9 cellular contexts compared by ENCODE assay signal in genomic region chr22:38569181-38569971, GRCh38. TPM values are rescaled to one million over a fixed set of nuclear protein-coding genes. Genes with fewer than 3 reads are reported as not detected.
DNase-seq lines count a peak whose midpoint lies in the region; ATAC-seq, FAIRE-seq and TF ChIP-seq lines count a peak whose summit lies in the region.
"Had no signal": no experiment of that assay in that cellular context is flagged by ENCODE, and none has a peak within 500 bp of the region (broad histone marks: within the 10 kb centered on the region; RNA-seq: fewer than 3 reads in every experiment).

No MANE protein-coding gene starts in this region.

- TF ChIP-seq CTCF in body of pancreas (IDR thresholded peaks at IDR 0.05) (no peak), HepG2 (CRISPR knock-in tag; IDR thresholded peaks at IDR 0.05) (no peak), testis (IDR thresholded peaks at IDR 0.05) (no peak)

- H3K4me2 ChIP-seq in HepG2 (ENCODE audit: low read depth, low read length): peak overlapping the region; percentile 41

- H2AFZ ChIP-seq in HepG2 (ENCODE audit: low read length): no peak overlapping the region

- H3K79me2 ChIP-seq in HepG2 (ENCODE audit: insufficient read depth, low read length): no peaks in the 10 kb centered on the region

- CTCF ChIA-PET in HepG2 (lab: Yijun Ruan, JAX; ENCODE audit: low intra/inter-chr PET ratio, low total read pairs): no interaction called here

- WGBS in body of pancreas, 2 donors: 29 to 52% methylated on average over 17 to 32 of the region's 32 CpGs
- WGBS in HepG2 (ENCODE audit: low lambda C conversion rate): 88% methylated on average over 32 of the region's 32 CpGs
- 22 to 40% methylated on average over 29 to 32 of the region's 32 CpGs for WGBS in testis, 2 donors

- TF ChIP-seq RAD21 in HepG2 (CRISPR knock-in tag; IDR thresholded peaks at IDR 0.05): no peak

- H4K20me1 ChIP-seq in HepG2 (ENCODE audit: insufficient read depth, low read length): no peaks in the 10 kb centered on the region

- FAIRE-seq in HepG2 (lab: Jason Lieb, UNC): no peak

- TF ChIP-seq POLR2A in body of pancreas (IDR thresholded peaks at IDR 0.05) (no peak), HepG2 (IDR thresholded peaks at IDR 0.05; ENCODE audit: insufficient read depth in 1 of 2, low read depth in 2 of 2, low read length in 2 of 2) (no peak), testis (IDR thresholded peaks at IDR 0.05) (no peak)

- H3K9ac ChIP-seq in HepG2 (ENCODE audit: insufficient read depth, low read depth, low read length): peak overlapping the region; percentile 36; the same call in 1 of the 2 replicates

- no peaks in the 10 kb centered on the region for H3K27me3 ChIP-seq in body of pancreas
- no peaks in the 10 kb centered on the region for H3K27me3 ChIP-seq in HepG2 (ENCODE audit: control insufficient read depth in 1 of 2, insufficient read depth in 2 of 2, low read length in 2 of 2)
- no peaks in the 10 kb centered on the region for H3K27me3 ChIP-seq in testis
- no peaks in the 10 kb centered on the region for H3K27me3 ChIP-seq in SJCRH30

- peak overlapping the region in 2 of 4 donors; percentile 32 to 36 for H3K27ac ChIP-seq in body of pancreas
- H3K27ac ChIP-seq in HepG2 (ENCODE audit: extremely low read length, insufficient read depth, low read length): no peak overlapping the region
- peak overlapping the region; percentile 74 to 84 for H3K27ac ChIP-seq in testis
- no peak overlapping the region for H3K27ac ChIP-seq in SJCRH30

- H3K4me1 ChIP-seq in body of pancreas: peaks cover 14% of the 10 kb centered on the region
- H3K4me1 ChIP-seq in HepG2 (ENCODE audit: insufficient read depth, low read length): peaks cover 13% of the 10 kb centered on the region
- H3K4me1 ChIP-seq in testis: peaks cover 15% of the 10 kb centered on the region
- H3K4me1 ChIP-seq in SJCRH30: peaks cover 11% of the 10 kb centered on the region

- H3K4me3 ChIP-seq in GM08714 (ENCODE audit: low read length) (peak overlapping the region; percentile 78), body of pancreas (peak overlapping the region; percentile 13 to 22), HepG2 (replicated peaks in 1 of 3; ENCODE audit: insufficient read depth in 1 of 3, low read depth in 2 of 3, low read length in 3 of 3) (no peak overlapping the region), testis (peak overlapping the region; percentile 61 to 70), SJCRH30 (no peak overlapping the region)

- ATAC-seq in HG03432 (IDR thresholded peaks at IDR 0.05; ENCODE audit: unreplicated experiment) (peak; percentile 28), body of pancreas (no peak), HepG2 (no peak)

- POLR2A ChIA-PET in HepG2 (lab: Yijun Ruan, JAX): no interaction called here

- intact Hi-C loops in body of pancreas (cut with DNase I) (loop anchor here (10.0 kb wide), 1 partner anchor 55 kb away; no protein-coding TSS in a partner anchor), HepG2 (cut with micrococcal nuclease; ENCODE audit: unreplicated experiment) (no loop called here), testis (cut with DNase I; ENCODE audit: low total_unique reads) (no loop called here)

- DNase-seq in body of pancreas (peak in 1 of 4 donors; percentile 17), HepG2 (ENCODE audit: low spot score) (no peak), testis (peak; percentile 18), SJCRH30 (no peak), AG08395 (ENCODE audit: low spot score) (no peak), NCI-H82 treated with DMSO at 0.1 percent for 48 hours (lab: John Stamatoyannopoulos, UW; ENCODE audit: unreplicated experiment) (no peak)

- H3K9me3 ChIP-seq in body of pancreas: no peaks in the 10 kb centered on the region
- no peaks in the 10 kb centered on the region for H3K9me3 ChIP-seq in HepG2 (ENCODE audit: low read length)
- H3K9me3 ChIP-seq in testis: no peaks in the 10 kb centered on the region
- no peaks in the 10 kb centered on the region for H3K9me3 ChIP-seq in SJCRH30 (replicated peaks)

- TF ChIP-seq EP300 in HepG2 (IDR thresholded peaks at IDR 0.05; ENCODE audit: low read depth in 2 of 2, low read length in 2 of 2) (no peak), HepG2 (CRISPR knock-in tag; IDR thresholded peaks at IDR 0.05; ENCODE audit: borderline replicate concordance) (no peak)

- in situ Hi-C loops in HepG2 (cut with HindIII; ENCODE audit: extremely low pct_ligation_motif_present, low pct_unique_long_range_greater_than_20kb): no loop called here

- no TSS peak for BruUV-seq in HepG2 (replicated peaks; lab: Mats Ljungman, UMichigan)

- H3K36me3 ChIP-seq in body of pancreas (replicated peaks in 1 of 2; ENCODE audit: insufficient read depth in 1 of 2, low read depth in 2 of 2) (no peaks in the 10 kb centered on the region), HepG2 (replicated peaks in 1 of 2; ENCODE audit: control insufficient read depth in 1 of 2, insufficient read depth in 2 of 2, low read length in 2 of 2) (no peaks in the 10 kb centered on the region), testis (ENCODE audit: low read depth, missing control alignments) (no peaks in the 10 kb centered on the region), SJCRH30 (no peaks in the 10 kb centered on the region)

TF ChIP-seq in HepG2, 621 proteins besides CTCF, POLR2A, EP300 and RAD21 (continues in another document):
- TF ChIP-seq KLF13 (CRISPR knock-in tag; IDR thresholded peaks at IDR 0.05) (no peak), ZNF678 (CRISPR knock-in tag; IDR thresholded peaks at IDR 0.05) (no peak), ZNF30 (CRISPR knock-in tag; IDR thresholded peaks at IDR 0.05) (no peak), MAF1 (CRISPR knock-in tag; IDR thresholded peaks at IDR 0.05; ENCODE audit: borderline replicate concordance) (no peak), ZNF33A (CRISPR knock-in tag; IDR thresholded peaks at IDR 0.05; ENCODE audit: borderline replicate concordance) (no peak), HDAC2 (CRISPR knock-in tag; IDR thresholded peaks at IDR 0.05) (no peak), ZNF513 (CRISPR knock-in tag; conservative IDR thresholded peaks at IDR 0.05) (no peak), TBP (CRISPR knock-in tag; IDR thresholded peaks at IDR 0.05) (no peak), SNRNP70 (IDR thresholded peaks at IDR 0.05; ENCODE audit: low read depth, low read length) (no peak), MZF1 (CRISPR knock-in tag; IDR thresholded peaks at IDR 0.05; ENCODE audit: borderline replicate concordance) (no peak), SNAI1 (CRISPR knock-in tag; IDR thresholded peaks at IDR 0.05; ENCODE audit: borderline replicate concordance) (no peak), ZNF562 (CRISPR knock-in tag; IDR thresholded peaks at IDR 0.05; ENCODE audit: borderline replicate concordance) (no peak), ZNF792 (CRISPR knock-in tag; IDR thresholded peaks at IDR 0.05) (no peak), ZNF232 (CRISPR knock-in tag; IDR thresholded peaks at IDR 0.05; ENCODE audit: borderline replicate concordance) (no peak), ZNF558 (CRISPR knock-in tag; IDR thresholded peaks at IDR 0.05; ENCODE audit: borderline replicate concordance) (no peak), JARID2 (CRISPR knock-in tag; IDR thresholded peaks at IDR 0.05; ENCODE audit: insufficient replicate concordance) (no peak), ZNF790 (CRISPR knock-in tag; IDR thresholded peaks at IDR 0.05; ENCODE audit: borderline replicate concordance) (no peak), ZNF850 (CRISPR knock-in tag; conservative IDR thresholded peaks at IDR 0.05) (no peak), ARNT2 (CRISPR knock-in tag; IDR thresholded peaks at IDR 0.05; ENCODE audit: low read depth) (no peak)

RNA-seq across cellular contexts. Expression of gene DMC1, which starts 0.6 kb away (rescaled TPM):
- total RNA-seq in body of pancreas (under 1 TPM in 1 of 2 donors, not detected in 1; 0.78 TPM), HepG2 (2016; rRNA removed; fragmentation: Illumina TruSeq; extraction: Trizol) (0.28 and 0.82 TPM in 2 replicates), testis (10 to 100 TPM in 1 of 2 donors, 1 to 10 TPM in 1; 8.9 to 17.6 TPM)
- 2.7 and 3.2 TPM in 2 replicates for total RNA-seq in HepG2 (2016; cell fraction: cytosol; rRNA removed; fragmentation: Illumina TruSeq; extraction: Trizol; ENCODE audit: low read depth)
- total RNA-seq in HepG2 (2016; cell fraction: insoluble cytoplasmic fraction; rRNA removed; fragmentation: Illumina TruSeq; extraction: Trizol): 0.50 TPM in 1 of 2 replicates, not detected in the other
- total RNA-seq in HepG2 (2016; cell fraction: membrane; rRNA removed; fragmentation: Illumina TruSeq; extraction: Trizol): 0.69 and 1.0 TPM in 2 replicates
- total RNA-seq in HepG2 (2016; cell fraction: nucleus; rRNA removed; fragmentation: Illumina TruSeq; extraction: Trizol): not detected in 2 replicates
- polyA plus RNA-seq in HepG2 (2011; rRNA removed) (not detected in 2 replicates), testis (ENCODE audit: insufficient read depth, low read depth, low replicate concordance) (18.3 TPM)
- 0.10 TPM in 1 of 2 replicates, not detected in the other for polyA plus RNA-seq in HepG2 (2011; cell fraction: cytosol; rRNA removed)
- not detected in 2 replicates for polyA plus RNA-seq in HepG2 (2011; cell fraction: nucleus; rRNA removed)
- not detected in 2 replicates for polyA plus RNA-seq in HepG2 (2012)
- not detected in 2 replicates for polyA plus RNA-seq in HepG2 (2016; cell fraction: cytosol; fragmentation: Illumina TruSeq; extraction: Trizol; ENCODE audit: low read depth)
- polyA plus RNA-seq in HepG2 (2016; cell fraction: insoluble cytoplasmic fraction; fragmentation: Illumina TruSeq; extraction: Trizol; ENCODE audit: low read depth): 0.21 and 0.24 TPM in 2 replicates
- polyA plus RNA-seq in HepG2 (2016; cell fraction: membrane; fragmentation: Illumina TruSeq; extraction: Trizol; ENCODE audit: low read depth): not detected in 2 replicates
- not detected in 2 replicates for polyA plus RNA-seq in HepG2 (2016; cell fraction: nucleus; fragmentation: Illumina TruSeq; extraction: Trizol; ENCODE audit: insufficient read depth, low read depth)
- polyA minus RNA-seq in HepG2 (2011; rRNA and poly(A)+ RNA removed; ENCODE audit: low replicate concordance): 0.19 TPM in 1 of 2 replicates, not detected in the other
- not detected in 2 replicates for polyA minus RNA-seq in HepG2 (2011; cell fraction: cytosol; rRNA and poly(A)+ RNA removed)
- polyA minus RNA-seq in HepG2 (2011; cell fraction: nucleus; rRNA and poly(A)+ RNA removed): 2.4 TPM in 1 of 2 replicates, not detected in the other
- total RNA-seq in SJCRH30 (2014; rRNA removed; shearing (Covaris generic)): not detected in 2 replicates
- total RNA-seq: SK-MEL-5 had no signal

Comparison
In these comparisons a context has a peak if more than half of its experiments do, and no peak if none do; other contexts are left out.
1. H3K4me3 ChIP-seq: peak in GM08714 (single experiment), body of pancreas (2 of 2) and testis (2 of 2); none in HepG2 (0 of 3) and SJCRH30 (single experiment).
2. H3K27ac ChIP-seq: peak in testis (2 of 2); none in HepG2 (single experiment) and SJCRH30 (single experiment).